Comparison of ENCODE assay signal across 34 cellular contexts in the genomic region with DNA sequence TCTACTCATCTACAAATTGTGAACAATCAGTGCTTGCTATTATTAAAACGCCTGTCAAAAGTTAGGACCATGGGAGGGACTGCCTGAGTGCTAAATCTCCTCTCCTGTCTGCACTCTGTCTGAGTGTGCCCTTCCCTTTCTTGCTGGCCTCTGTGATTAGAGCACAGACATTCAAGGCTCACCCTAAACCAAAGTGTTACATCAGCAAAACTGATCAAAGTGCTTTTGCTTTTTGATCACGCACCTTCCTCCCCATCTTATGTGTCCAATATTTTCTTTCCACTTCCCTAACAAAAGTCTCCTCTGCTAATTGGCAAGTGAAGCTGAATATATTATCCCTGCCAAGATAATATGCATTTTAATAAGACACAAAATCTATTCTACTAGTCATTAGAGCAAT.
"Had no signal": no experiment of that assay in that cellular context is flagged by ENCODE, and none has a peak within 500 bp of the region (broad histone marks: within the 10 kb centered on the region; RNA-seq: fewer than 3 reads in every experiment).

No MANE protein-coding gene starts in this region.

- H3K4me1 ChIP-seq: adrenal gland, body of pancreas, breast epithelium had no signal

- H3K4me3 ChIP-seq: adrenal gland, body of pancreas, breast epithelium had no signal

- H3K36me3 ChIP-seq: adrenal gland, brain microvascular endothelial cell, breast epithelium had no signal

- H3K27ac ChIP-seq: adrenal gland, body of pancreas, brain microvascular endothelial cell, breast epithelium, VCaP had no signal

- ATAC-seq: activated CD8-positive, alpha-beta T cell treated with anti-CD3 and anti-CD28 coated beads for 36 hours; activated naive CD4-positive, alpha-beta T cell treated with anti-CD3 and anti-CD28 coated beads, Interleukin-2, amount 50 U/mL, for 72 hours; activated T-cell treated with anti-CD3 and anti-CD28 coated beads, Interleukin-2, amount 50 U/mL, for 4 hours; activated T-cell treated with anti-CD3 and anti-CD28 coated beads, Interleukin-2, amount 50 U/mL, for 72 hours; activated T-helper 17 cell treated with anti-CD3 and anti-CD28 coated beads, Interleukin-2, amount 50 U/mL, for 72 hours; body of pancreas had no signal

- H3K27me3 ChIP-seq: body of pancreas, brain microvascular endothelial cell, breast epithelium had no signal

- H3K9me3 ChIP-seq: adrenal gland, body of pancreas, breast epithelium had no signal

- DNase-seq: activated B cell treated with CpG ODN at 0.5 μM for 24 hours; activated CD4-positive, alpha-beta memory T cell treated with anti-CD3 and anti-CD28 coated beads for 36 hours; activated CD4-positive, alpha-beta T cell treated with anti-CD3 and anti-CD28 coated beads for 4 hours; activated CD4-positive, alpha-beta T cell treated with anti-CD3 and anti-CD28 coated beads, Interleukin-2, amount 10 ng/mL, durations not matched to agents 24 days and 14 days; activated CD4-positive, alpha-beta T cell treated with anti-CD3 and anti-CD28 coated beads, Interleukin-2, amount 50 U/mL, for 1 hour; activated CD4-positive, alpha-beta T cell treated with anti-CD3 and anti-CD28 coated beads, Interleukin-2, amount 50 U/mL, for 4 hours; activated CD4-positive, CD25-positive, alpha-beta regulatory T cell treated with anti-CD3 and anti-CD28 coated beads, Interleukin-2, amount 50 U/mL, for 72 hours; activated CD8-positive, alpha-beta memory T cell treated with anti-CD3 and anti-CD28 coated beads, Interleukin-2, amount 50 U/mL, for 4 hours; activated CD8-positive, alpha-beta T cell treated with anti-CD3 and anti-CD28 coated beads for 36 hours; activated effector memory CD4-positive, alpha-beta T cell treated with anti-CD3 and anti-CD28 coated beads, Interleukin-2, amount 50 U/mL, for 16 hours; activated gamma-delta T cell treated with Interleukin-2 at 50 U/mL for 16 hours; activated naive CD4-positive, alpha-beta T cell; activated naive CD4-positive, alpha-beta T cell treated with anti-CD3 and anti-CD28 coated beads for 36 hours; activated naive CD4-positive, alpha-beta T cell treated with anti-CD3 and anti-CD28 coated beads, Interleukin-2, amount 50 U/mL, for 16 hours; activated naive CD8-positive, alpha-beta T cell treated with anti-CD3 and anti-CD28 coated beads for 36 hours; activated T-cell treated with anti-CD3 and anti-CD28 coated beads for 4 hours; activated T-cell treated with anti-CD3 and anti-CD28 coated beads, Interleukin-2, amount 50 U/mL, for 1 hour; activated T-cell treated with anti-CD3 and anti-CD28 coated beads, Interleukin-2, amount 50 U/mL, for 4 hours; activated T-cell treated with anti-CD3 and anti-CD28 coated beads, Interleukin-2, amount 50 U/mL, for 72 hours; adrenal gland; amniotic stem cell; aorta; body of pancreas; brain microvascular endothelial cell; central memory CD4-positive, alpha-beta T cell; T-helper 1 cell; T-helper 2 cell; T-helper 9 cell had no signal

- FAIRE-seq: astrocyte, TTC549 had no signal
